Comparison of ENCODE assay signal across 2 cellular contexts in the genomic region with DNA sequence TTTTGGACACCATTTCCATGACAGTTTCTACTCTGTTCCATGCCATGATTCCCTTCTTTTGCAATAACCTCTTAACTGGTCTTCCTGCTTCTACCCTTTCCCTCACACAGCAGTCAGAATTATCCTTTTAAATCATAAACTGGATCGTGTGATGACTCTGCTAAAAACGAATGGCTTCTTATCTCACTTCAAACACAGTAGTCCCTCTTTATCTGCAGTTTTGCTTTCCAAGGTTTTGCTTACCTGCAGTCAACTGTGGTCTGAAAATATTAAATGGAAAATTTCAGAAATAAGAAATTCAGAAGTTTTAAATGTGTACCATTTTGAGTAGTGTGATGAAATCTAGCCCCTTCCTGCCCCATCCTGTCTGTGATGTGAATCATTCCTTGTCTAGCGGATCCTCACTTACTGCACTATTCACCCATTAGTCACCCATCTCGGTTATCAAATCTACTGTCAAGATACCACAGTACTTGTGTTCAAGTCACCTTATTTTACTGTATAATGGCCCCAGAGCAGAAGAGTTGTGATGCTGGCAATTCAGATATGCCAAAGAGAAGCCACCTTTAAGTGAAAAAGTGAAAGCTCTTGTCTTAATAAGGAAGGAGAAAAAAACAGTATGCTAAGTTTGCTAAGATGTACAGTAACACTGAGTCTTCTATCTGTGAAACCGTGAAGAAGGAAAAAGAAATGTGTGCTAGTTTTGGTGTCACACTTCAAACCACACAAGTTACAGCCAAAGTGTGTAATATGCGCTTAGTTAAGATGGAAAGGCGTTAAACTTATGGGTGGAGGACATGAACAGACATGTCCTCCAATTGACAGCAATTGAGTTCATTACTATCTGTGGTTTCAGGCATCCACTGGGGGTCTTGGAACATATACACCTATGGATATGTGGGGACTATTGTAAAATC.
TF ChIP-seq lines count a peak whose summit lies in the region.

No MANE protein-coding gene starts in this region.

TF ChIP-seq in IMR-90, 13 proteins besides CTCF, POLR2A, EP300 and RAD21:
- no peak for TF ChIP-seq NFE2L2 (IDR thresholded peaks at IDR 0.05; ENCODE audit: low read depth, low read length)
- TF ChIP-seq, protein P1, sequence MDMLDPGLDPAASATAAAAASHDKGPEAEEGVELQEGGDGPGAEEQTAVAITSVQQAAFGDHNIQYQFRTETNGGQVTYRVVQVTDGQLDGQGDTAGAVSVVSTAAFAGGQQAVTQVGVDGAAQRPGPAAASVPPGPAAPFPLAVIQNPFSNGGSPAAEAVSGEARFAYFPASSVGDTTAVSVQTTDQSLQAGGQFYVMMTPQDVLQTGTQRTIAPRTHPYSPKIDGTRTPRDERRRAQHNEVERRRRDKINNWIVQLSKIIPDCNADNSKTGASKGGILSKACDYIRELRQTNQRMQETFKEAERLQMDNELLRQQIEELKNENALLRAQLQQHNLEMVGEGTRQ (IDR thresholded peaks at IDR 0.05; ENCODE audit: low read depth, low read length): no peak
- TF ChIP-seq CEBPB (IDR thresholded peaks at IDR 0.05; ENCODE audit: low read depth, low read length): peak; percentile 78
- no peak for TF ChIP-seq MXI1 (IDR thresholded peaks at IDR 0.05; ENCODE audit: borderline replicate concordance, low read depth, low read length)
- 0 out of 2 replicates have a peak, but pooled peaks have one; percentile 33 for TF ChIP-seq FOS (IDR thresholded peaks at IDR 0.05; ENCODE audit: low read depth, low read length)
- no peak; the same call in 1 of the 2 replicates for TF ChIP-seq MAZ (IDR thresholded peaks at IDR 0.05; ENCODE audit: borderline replicate concordance, low read depth, low read length)
- no peak for TF ChIP-seq MAFK (IDR thresholded peaks at IDR 0.05; ENCODE audit: low read depth, low read length)
- TF ChIP-seq SMC3 (IDR thresholded peaks at IDR 0.05; ENCODE audit: low read depth, low read length): no peak
- TF ChIP-seq, protein P2, sequence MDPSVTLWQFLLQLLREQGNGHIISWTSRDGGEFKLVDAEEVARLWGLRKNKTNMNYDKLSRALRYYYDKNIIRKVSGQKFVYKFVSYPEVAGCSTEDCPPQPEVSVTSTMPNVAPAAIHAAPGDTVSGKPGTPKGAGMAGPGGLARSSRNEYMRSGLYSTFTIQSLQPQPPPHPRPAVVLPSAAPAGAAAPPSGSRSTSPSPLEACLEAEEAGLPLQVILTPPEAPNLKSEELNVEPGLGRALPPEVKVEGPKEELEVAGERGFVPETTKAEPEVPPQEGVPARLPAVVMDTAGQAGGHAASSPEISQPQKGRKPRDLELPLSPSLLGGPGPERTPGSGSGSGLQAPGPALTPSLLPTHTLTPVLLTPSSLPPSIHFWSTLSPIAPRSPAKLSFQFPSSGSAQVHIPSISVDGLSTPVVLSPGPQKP (IDR thresholded peaks at IDR 0.05; ENCODE audit: borderline replicate concordance, low read depth, low read length): no peak
TF ChIP-seq in IMR-90: peak in this region for 2.

TF ChIP-seq in K562, 482 proteins besides CTCF, POLR2A, EP300 and RAD21 (continues in another document):
- TF ChIP-seq ZNF507 (tag; conservative IDR thresholded peaks at IDR 0.05) (no peak), MAFK (IDR thresholded peaks at IDR 0.05; ENCODE audit: low read length) (peak; percentile 42; the same call in 1 of the 2 replicates), OTX1 (CRISPR knock-in tag; IDR thresholded peaks at IDR 0.05) (no peak), ZEB2 (IDR thresholded peaks at IDR 0.05) (0 out of 2 replicates have a peak, but pooled peaks have one; percentile 30), CSDE1 (IDR thresholded peaks at IDR 0.05) (no peak), TAF9B (IDR thresholded peaks at IDR 0.05; ENCODE audit: partially characterized antibody) (no peak), TGIF2 (CRISPR knock-in tag; IDR thresholded peaks at IDR 0.05) (no peak), MEF2D (tag; conservative IDR thresholded peaks at IDR 0.05; ENCODE audit: low read depth) (no peak), FOSL1 (tag; conservative IDR thresholded peaks at IDR 0.05) (peak; percentile 91), CEBPB (tag; IDR thresholded peaks at IDR 0.05) (no peak), PURB (CRISPR knock-in tag; IDR thresholded peaks at IDR 0.05; ENCODE audit: low read depth) (no peak), PML (IDR thresholded peaks at IDR 0.05; ENCODE audit: low read length) (no peak), ZNF445 (CRISPR knock-in tag; IDR thresholded peaks at IDR 0.05; ENCODE audit: low read depth) (no peak), MCM5 (IDR thresholded peaks at IDR 0.05; ENCODE audit: low read depth) (no peak), JUND (IDR thresholded peaks at IDR 0.05; ENCODE audit: borderline replicate concordance, low read depth, low read length) (peak; percentile 33; the same call in 1 of the 2 replicates), JUND (tag; IDR thresholded peaks at IDR 0.05; ENCODE audit: borderline replicate concordance, low read depth, low read length) (no peak), NRF1 (conservative IDR thresholded peaks at IDR 0.05 in 1 of 2, IDR thresholded peaks at IDR 0.05 in 1 of 2) (no peak), SIN3A (IDR thresholded peaks at IDR 0.05; ENCODE audit: borderline replicate concordance in 2 of 2, control insufficient read depth in 1 of 2, low read depth in 2 of 2, low read length in 2 of 2) (no peak), YY1 (IDR thresholded peaks at IDR 0.05; ENCODE audit: borderline replicate concordance in 1 of 3, control insufficient read depth in 1 of 3, extremely low read depth in 1 of 3, insufficient read depth in 3 of 3, insufficient read length in 1 of 3, insufficient replicate concordance in 2 of 3, low read depth in 1 of 3, low read length in 2 of 3) (no peak), ARID1B (IDR thresholded peaks at IDR 0.05) (peak; percentile 76), HMG20B (CRISPR knock-in tag; IDR thresholded peaks at IDR 0.05) (no peak), ZNF274 (IDR thresholded peaks at IDR 0.05; ENCODE audit: borderline replicate concordance, low read depth, low read length) (no peak), ZNF174 (CRISPR knock-in tag; IDR thresholded peaks at IDR 0.05) (no peak)
- TF ChIP-seq, protein P3, sequence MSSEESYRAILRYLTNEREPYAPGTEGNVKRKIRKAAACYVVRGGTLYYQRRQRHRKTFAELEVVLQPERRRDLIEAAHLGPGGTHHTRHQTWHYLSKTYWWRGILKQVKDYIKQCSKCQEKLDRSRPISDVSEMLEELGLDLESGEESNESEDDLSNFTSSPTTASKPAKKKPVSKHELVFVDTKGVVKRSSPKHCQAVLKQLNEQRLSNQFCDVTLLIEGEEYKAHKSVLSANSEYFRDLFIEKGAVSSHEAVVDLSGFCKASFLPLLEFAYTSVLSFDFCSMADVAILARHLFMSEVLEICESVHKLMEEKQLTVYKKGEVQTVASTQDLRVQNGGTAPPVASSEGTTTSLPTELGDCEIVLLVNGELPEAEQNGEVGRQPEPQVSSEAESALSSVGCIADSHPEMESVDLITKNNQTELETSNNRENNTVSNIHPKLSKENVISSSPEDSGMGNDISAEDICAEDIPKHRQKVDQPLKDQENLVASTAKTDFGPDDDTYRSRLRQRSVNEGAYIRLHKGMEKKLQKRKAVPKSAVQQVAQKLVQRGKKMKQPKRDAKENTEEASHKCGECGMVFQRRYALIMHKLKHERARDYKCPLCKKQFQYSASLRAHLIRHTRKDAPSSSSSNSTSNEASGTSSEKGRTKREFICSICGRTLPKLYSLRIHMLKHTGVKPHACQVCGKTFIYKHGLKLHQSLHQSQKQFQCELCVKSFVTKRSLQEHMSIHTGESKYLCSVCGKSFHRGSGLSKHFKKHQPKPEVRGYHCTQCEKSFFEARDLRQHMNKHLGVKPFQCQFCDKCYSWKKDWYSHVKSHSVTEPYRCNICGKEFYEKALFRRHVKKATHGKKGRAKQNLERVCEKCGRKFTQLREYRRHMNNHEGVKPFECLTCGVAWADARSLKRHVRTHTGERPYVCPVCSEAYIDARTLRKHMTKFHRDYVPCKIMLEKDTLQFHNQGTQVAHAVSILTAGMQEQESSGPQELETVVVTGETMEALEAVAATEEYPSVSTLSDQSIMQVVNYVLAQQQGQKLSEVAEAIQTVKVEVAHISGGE (CRISPR knock-in tag; IDR thresholded peaks at IDR 0.05): no peak
- TF ChIP-seq, protein P4, sequence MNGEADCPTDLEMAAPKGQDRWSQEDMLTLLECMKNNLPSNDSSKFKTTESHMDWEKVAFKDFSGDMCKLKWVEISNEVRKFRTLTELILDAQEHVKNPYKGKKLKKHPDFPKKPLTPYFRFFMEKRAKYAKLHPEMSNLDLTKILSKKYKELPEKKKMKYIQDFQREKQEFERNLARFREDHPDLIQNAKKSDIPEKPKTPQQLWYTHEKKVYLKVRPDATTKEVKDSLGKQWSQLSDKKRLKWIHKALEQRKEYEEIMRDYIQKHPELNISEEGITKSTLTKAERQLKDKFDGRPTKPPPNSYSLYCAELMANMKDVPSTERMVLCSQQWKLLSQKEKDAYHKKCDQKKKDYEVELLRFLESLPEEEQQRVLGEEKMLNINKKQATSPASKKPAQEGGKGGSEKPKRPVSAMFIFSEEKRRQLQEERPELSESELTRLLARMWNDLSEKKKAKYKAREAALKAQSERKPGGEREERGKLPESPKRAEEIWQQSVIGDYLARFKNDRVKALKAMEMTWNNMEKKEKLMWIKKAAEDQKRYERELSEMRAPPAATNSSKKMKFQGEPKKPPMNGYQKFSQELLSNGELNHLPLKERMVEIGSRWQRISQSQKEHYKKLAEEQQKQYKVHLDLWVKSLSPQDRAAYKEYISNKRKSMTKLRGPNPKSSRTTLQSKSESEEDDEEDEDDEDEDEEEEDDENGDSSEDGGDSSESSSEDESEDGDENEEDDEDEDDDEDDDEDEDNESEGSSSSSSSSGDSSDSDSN (IDR thresholded peaks at IDR 0.05; ENCODE audit: borderline replicate concordance in 1 of 2, low read depth in 2 of 2, low read length in 2 of 2): no peak
- TF ChIP-seq, protein P5, sequence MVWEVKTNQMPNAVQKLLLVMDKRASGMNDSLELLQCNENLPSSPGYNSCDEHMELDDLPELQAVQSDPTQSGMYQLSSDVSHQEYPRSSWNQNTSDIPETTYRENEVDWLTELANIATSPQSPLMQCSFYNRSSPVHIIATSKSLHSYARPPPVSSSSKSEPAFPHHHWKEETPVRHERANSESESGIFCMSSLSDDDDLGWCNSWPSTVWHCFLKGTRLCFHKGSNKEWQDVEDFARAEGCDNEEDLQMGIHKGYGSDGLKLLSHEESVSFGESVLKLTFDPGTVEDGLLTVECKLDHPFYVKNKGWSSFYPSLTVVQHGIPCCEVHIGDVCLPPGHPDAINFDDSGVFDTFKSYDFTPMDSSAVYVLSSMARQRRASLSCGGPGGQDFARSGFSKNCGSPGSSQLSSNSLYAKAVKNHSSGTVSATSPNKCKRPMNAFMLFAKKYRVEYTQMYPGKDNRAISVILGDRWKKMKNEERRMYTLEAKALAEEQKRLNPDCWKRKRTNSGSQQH (CRISPR knock-in tag; IDR thresholded peaks at IDR 0.05): no peak
- TF ChIP-seq, protein P6, sequence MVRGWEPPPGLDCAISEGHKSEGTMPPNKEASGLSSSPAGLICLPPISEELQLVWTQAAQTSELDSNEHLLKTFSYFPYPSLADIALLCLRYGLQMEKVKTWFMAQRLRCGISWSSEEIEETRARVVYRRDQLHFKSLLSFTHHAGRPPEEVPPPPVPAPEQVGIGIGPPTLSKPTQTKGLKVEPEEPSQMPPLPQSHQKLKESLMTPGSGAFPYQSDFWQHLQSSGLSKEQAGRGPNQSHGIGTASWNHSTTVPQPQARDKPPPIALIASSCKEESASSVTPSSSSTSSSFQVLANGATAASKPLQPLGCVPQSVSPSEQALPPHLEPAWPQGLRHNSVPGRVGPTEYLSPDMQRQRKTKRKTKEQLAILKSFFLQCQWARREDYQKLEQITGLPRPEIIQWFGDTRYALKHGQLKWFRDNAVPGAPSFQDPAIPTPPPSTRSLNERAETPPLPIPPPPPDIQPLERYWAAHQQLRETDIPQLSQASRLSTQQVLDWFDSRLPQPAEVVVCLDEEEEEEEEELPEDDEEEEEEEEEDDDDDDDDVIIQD (CRISPR knock-in tag; IDR thresholded peaks at IDR 0.05): no peak
- TF ChIP-seq, protein P7, sequence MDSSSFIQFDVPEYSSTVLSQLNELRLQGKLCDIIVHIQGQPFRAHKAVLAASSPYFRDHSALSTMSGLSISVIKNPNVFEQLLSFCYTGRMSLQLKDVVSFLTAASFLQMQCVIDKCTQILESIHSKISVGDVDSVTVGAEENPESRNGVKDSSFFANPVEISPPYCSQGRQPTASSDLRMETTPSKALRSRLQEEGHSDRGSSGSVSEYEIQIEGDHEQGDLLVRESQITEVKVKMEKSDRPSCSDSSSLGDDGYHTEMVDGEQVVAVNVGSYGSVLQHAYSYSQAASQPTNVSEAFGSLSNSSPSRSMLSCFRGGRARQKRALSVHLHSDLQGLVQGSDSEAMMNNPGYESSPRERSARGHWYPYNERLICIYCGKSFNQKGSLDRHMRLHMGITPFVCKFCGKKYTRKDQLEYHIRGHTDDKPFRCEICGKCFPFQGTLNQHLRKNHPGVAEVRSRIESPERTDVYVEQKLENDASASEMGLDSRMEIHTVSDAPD (CRISPR knock-in tag; IDR thresholded peaks at IDR 0.05): no peak
- TF ChIP-seq, protein P8, sequence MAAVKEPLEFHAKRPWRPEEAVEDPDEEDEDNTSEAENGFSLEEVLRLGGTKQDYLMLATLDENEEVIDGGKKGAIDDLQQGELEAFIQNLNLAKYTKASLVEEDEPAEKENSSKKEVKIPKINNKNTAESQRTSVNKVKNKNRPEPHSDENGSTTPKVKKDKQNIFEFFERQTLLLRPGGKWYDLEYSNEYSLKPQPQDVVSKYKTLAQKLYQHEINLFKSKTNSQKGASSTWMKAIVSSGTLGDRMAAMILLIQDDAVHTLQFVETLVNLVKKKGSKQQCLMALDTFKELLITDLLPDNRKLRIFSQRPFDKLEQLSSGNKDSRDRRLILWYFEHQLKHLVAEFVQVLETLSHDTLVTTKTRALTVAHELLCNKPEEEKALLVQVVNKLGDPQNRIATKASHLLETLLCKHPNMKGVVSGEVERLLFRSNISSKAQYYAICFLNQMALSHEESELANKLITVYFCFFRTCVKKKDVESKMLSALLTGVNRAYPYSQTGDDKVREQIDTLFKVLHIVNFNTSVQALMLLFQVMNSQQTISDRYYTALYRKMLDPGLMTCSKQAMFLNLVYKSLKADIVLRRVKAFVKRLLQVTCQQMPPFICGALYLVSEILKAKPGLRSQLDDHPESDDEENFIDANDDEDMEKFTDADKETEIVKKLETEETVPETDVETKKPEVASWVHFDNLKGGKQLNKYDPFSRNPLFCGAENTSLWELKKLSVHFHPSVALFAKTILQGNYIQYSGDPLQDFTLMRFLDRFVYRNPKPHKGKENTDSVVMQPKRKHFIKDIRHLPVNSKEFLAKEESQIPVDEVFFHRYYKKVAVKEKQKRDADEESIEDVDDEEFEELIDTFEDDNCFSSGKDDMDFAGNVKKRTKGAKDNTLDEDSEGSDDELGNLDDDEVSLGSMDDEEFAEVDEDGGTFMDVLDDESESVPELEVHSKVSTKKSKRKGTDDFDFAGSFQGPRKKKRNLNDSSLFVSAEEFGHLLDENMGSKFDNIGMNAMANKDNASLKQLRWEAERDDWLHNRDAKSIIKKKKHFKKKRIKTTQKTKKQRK (IDR thresholded peaks at IDR 0.05; ENCODE audit: borderline replicate concordance, low read depth, low read length): no peak
